ENCODE assay signal across 31 cellular contexts in genomic region chr4:8214091-8214490, GRCh38. TPM values are rescaled to one million over a fixed set of nuclear protein-coding genes. Genes with fewer than 3 reads are reported as not detected.
"Had no signal": no experiment of that assay in that cellular context is flagged by ENCODE, and none has a peak within 500 bp of the region (broad histone marks: within the 10 kb centered on the region; RNA-seq: fewer than 3 reads in every experiment).

No MANE protein-coding gene starts in this region.

- H3K4me3 Mint-ChIP-seq: naive thymus-derived CD4-positive, alpha-beta T cell; nephron; stimulated activated naive CD8-positive, alpha-beta T cell treated with anti-CD3 and anti-CD28 coated beads, Interleukin-15, amount 100 ng/mL, for 72 hours had no signal

- H3K27me3 Mint-ChIP-seq: naive thymus-derived CD4-positive, alpha-beta T cell; stimulated activated naive CD8-positive, alpha-beta T cell treated with anti-CD3 and anti-CD28 coated beads, Interleukin-15, amount 100 ng/mL, for 72 hours had no signal

- H3K4me1 ChIP-seq: foreskin keratinocyte, psoas muscle, transverse colon, uterus had no signal

- H3K27me3 ChIP-seq: dorsolateral prefrontal cortex, esophagus muscularis mucosa, foreskin keratinocyte, heart right ventricle, ovary, right lobe of liver, suprapubic skin, transverse colon, upper lobe of right lung, uterus had no signal

- DNase-seq: dorsolateral prefrontal cortex; effector CD4-positive, alpha-beta T cell; foreskin keratinocyte; glutamatergic neuron; heart right ventricle; hippocampal formation; kidney glomerular epithelial cell; left colon; left ventricle myocardium superior; lower lobe of right lung; mesendoderm; midbrain; naive thymus-derived CD4-positive, alpha-beta T cell; occipital lobe; ovary; posterior cingulate gyrus; psoas muscle; right lobe of liver; small intestine; stimulated activated CD4-positive, alpha-beta T cell treated with anti-CD3 and anti-CD28 coated beads, Interleukin-15, amount 100 ng/mL, for 24 hours; stimulated activated CD4-positive, alpha-beta T cell treated with anti-CD3 and anti-CD28 coated beads, Interleukin-2, amount 100 ng/mL, for 48 hours; stimulated activated naive CD4-positive, alpha-beta T cell; stimulated activated naive CD8-positive, alpha-beta T cell treated with anti-CD3 and anti-CD28 coated beads, Interleukin-15, amount 100 ng/mL, for 72 hours; transverse colon; upper lobe of right lung; uterus had no signal

- H3K36me3 ChIP-seq: ovary, transverse colon, uterus had no signal

- H3K4me3 ChIP-seq: dorsolateral prefrontal cortex, esophagus muscularis mucosa, heart right ventricle, lower lobe of right lung, ovary, psoas muscle, right lobe of liver, suprapubic skin, transverse colon, upper lobe of right lung, uterus had no signal

- H3K9me3 ChIP-seq: esophagus muscularis mucosa, heart right ventricle, lower lobe of right lung, ovary, psoas muscle, right lobe of liver, suprapubic skin, transverse colon, upper lobe of right lung, uterus had no signal

- FAIRE-seq: colon, islet of Langerhans, small intestine had no signal

- H3K27ac ChIP-seq: dorsolateral prefrontal cortex, esophagus muscularis mucosa, foreskin keratinocyte, heart right ventricle, lower lobe of right lung, ovary, psoas muscle, suprapubic skin, transverse colon, upper lobe of right lung, uterus had no signal

- ATAC-seq: foreskin keratinocyte; heart right ventricle; left colon; left ventricle myocardium superior; naive thymus-derived CD4-positive, alpha-beta T cell; stimulated activated naive CD8-positive, alpha-beta T cell treated with anti-CD3 and anti-CD28 coated beads, Interleukin-15, amount 100 ng/mL, for 72 hours; upper lobe of right lung had no signal

RNA-seq across cellular contexts. Expression of gene HTRA3, which starts 55.5 kb away (rescaled TPM):
- total RNA-seq: foreskin keratinocyte; naive thymus-derived CD4-positive, alpha-beta T cell had no signal
- polyA plus RNA-seq: foreskin keratinocyte; naive thymus-derived CD4-positive, alpha-beta T cell had no signal
